Comparison of ENCODE assay signal across 7 cellular contexts in the genomic region with DNA sequence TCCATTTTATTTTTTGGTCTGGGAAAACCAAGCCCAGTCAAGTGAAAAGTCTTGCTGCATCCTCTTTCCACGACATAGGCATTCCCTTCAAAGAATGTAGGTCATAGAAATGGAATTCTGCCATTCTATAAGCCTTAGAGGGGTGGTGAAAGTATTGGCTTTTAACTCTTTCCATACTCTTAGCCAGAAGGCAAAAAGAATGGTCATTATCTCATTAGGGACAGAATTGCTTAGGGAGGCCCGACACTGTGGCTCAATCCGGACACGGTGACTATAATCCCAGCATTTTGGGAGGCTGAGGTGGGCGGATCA. TPM values are rescaled to one million over a fixed set of nuclear protein-coding genes. Genes with fewer than 3 reads are reported as not detected.
DNase-seq lines count a peak whose midpoint lies in the region; ATAC-seq, FAIRE-seq and TF ChIP-seq lines count a peak whose summit lies in the region.

No MANE protein-coding gene starts in this region.

- H3K4me3 ChIP-seq in iPS-15b (ENCODE audit: low read depth, low read length): peak overlapping the region; percentile 43

- no peak for ATAC-seq in WTC11
- ATAC-seq in stimulated activated memory B cell treated with anti-CD40 and anti-IgM and Interleukin-4, amounts not matched to agents 10 μg/mL and 1 μg/mL and 100 μg/mL, for 72 hours: no peak

- H3K4me3 Mint-ChIP-seq in HFFc6 (peak overlapping the region; percentile 86), WTC11 (peak overlapping the region; percentile 58)
- H3K4me3 Mint-ChIP-seq in stimulated activated memory B cell treated with anti-CD40 and anti-IgM and Interleukin-4, amounts not matched to agents 10 μg/mL and 1 μg/mL and 100 μg/mL, for 72 hours: peak overlapping the region; percentile 76

- DNase-seq in HFFc6: peak; percentile 59
- no peak for DNase-seq in WTC11 (ENCODE audit: low spot score)
- no peak for DNase-seq in NCI-H187 treated with DMSO at 0.1 percent for 48 hours (lab: John Stamatoyannopoulos, UW)
- no peak for DNase-seq in NCI-H128 (lab: John Stamatoyannopoulos, UW; ENCODE audit: unreplicated experiment)
- no peak for DNase-seq in frontal cortex (ENCODE audit: low spot score in 2 of 2)

- H3K27ac Mint-ChIP-seq in HFFc6 (peak overlapping the region; percentile 99), WTC11 (peak overlapping the region; percentile 98)
- peak overlapping the region; percentile 61 for H3K27ac Mint-ChIP-seq in stimulated activated memory B cell treated with anti-CD40 and anti-IgM and Interleukin-4, amounts not matched to agents 10 μg/mL and 1 μg/mL and 100 μg/mL, for 72 hours

- H3K4me1 Mint-ChIP-seq in HFFc6 (ENCODE audit: low read depth) (peaks cover 76% of the 10 kb centered on the region), WTC11 (peaks cover 71% of the 10 kb centered on the region)
- peaks cover 39% of the 10 kb centered on the region for H3K4me1 Mint-ChIP-seq in stimulated activated memory B cell treated with anti-CD40 and anti-IgM and Interleukin-4, amounts not matched to agents 10 μg/mL and 1 μg/mL and 100 μg/mL, for 72 hours

- H3K9me3 Mint-ChIP-seq in HFFc6 (no peaks in the 10 kb centered on the region), WTC11 (no peaks in the 10 kb centered on the region)
- no peaks in the 10 kb centered on the region for H3K9me3 Mint-ChIP-seq in stimulated activated memory B cell treated with anti-CD40 and anti-IgM and Interleukin-4, amounts not matched to agents 10 μg/mL and 1 μg/mL and 100 μg/mL, for 72 hours

- TF ChIP-seq CTCF in HFFc6 (IDR thresholded peaks at IDR 0.05) (no peak), WTC11 (IDR thresholded peaks at IDR 0.05) (no peak)

- H3K9ac ChIP-seq in iPS-15b (ENCODE audit: low read depth, low read length): peak overlapping the region; percentile 84

- H3K36me3 ChIP-seq in iPS-15b (ENCODE audit: control insufficient read depth, insufficient read depth, low read length): no peaks in the 10 kb centered on the region

- CTCF ChIA-PET in WTC11 (lab: Charles Lee): interaction anchor here (0.6 to 6.7 kb wide), 35 partner anchors 8 to 419 kb away, joined by 3 to 185 read pairs (median 12); partner anchors contain the start of genes CASC3, CSF3, MED24 and MSL1

- H3K4me1 ChIP-seq in iPS-15b (ENCODE audit: control insufficient read depth, insufficient read depth, low read length): peaks cover 43% of the 10 kb centered on the region

- H3K9me3 ChIP-seq in iPS-15b (ENCODE audit: control insufficient read depth, insufficient read depth, low read length): no peaks in the 10 kb centered on the region

- H3K27me3 Mint-ChIP-seq in HFFc6 (ENCODE audit: insufficient read depth) (peaks cover 2% of the 10 kb centered on the region), WTC11 (ENCODE audit: low read depth) (no peaks in the 10 kb centered on the region)
- H3K27me3 Mint-ChIP-seq in stimulated activated memory B cell treated with anti-CD40 and anti-IgM and Interleukin-4, amounts not matched to agents 10 μg/mL and 1 μg/mL and 100 μg/mL, for 72 hours: no peaks in the 10 kb centered on the region

- no peaks in the 10 kb centered on the region for H3K27me3 ChIP-seq in iPS-15b (ENCODE audit: control insufficient read depth, insufficient read depth, low read length)

- H3K36me3 Mint-ChIP-seq in HFFc6 (ENCODE audit: low read depth) (no peaks in the 10 kb centered on the region; the same call in 1 of the 2 replicates), WTC11 (no peaks in the 10 kb centered on the region)
- no peaks in the 10 kb centered on the region for H3K36me3 Mint-ChIP-seq in stimulated activated memory B cell treated with anti-CD40 and anti-IgM and Interleukin-4, amounts not matched to agents 10 μg/mL and 1 μg/mL and 100 μg/mL, for 72 hours

- POLR2A ChIA-PET in WTC11 (lab: Charles Lee): interaction anchor here (0.5 to 5.7 kb wide), 11 partner anchors 8 to 181 kb away, joined by 3 to 56 read pairs (median 9); partner anchors contain the start of genes CASC3, CDC6, MSL1 and NR1D1

- FAIRE-seq in frontal cortex (lab: Jason Lieb, UNC): no peak

TF ChIP-seq in WTC11, 78 proteins besides CTCF, POLR2A, EP300 and RAD21:
- 0 out of 2 replicates have a peak, but pooled peaks have one; percentile 33 for TF ChIP-seq GABPB1 (CRISPR knock-in tag; IDR thresholded peaks at IDR 0.05)
- TF ChIP-seq, protein P1, sequence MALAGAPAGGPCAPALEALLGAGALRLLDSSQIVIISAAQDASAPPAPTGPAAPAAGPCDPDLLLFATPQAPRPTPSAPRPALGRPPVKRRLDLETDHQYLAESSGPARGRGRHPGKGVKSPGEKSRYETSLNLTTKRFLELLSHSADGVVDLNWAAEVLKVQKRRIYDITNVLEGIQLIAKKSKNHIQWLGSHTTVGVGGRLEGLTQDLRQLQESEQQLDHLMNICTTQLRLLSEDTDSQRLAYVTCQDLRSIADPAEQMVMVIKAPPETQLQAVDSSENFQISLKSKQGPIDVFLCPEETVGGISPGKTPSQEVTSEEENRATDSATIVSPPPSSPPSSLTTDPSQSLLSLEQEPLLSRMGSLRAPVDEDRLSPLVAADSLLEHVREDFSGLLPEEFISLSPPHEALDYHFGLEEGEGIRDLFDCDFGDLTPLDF (CRISPR knock-in tag; IDR thresholded peaks at IDR 0.05): no peak

RNA-seq across cellular contexts. Expression of gene MSL1, which starts 7.9 kb away (rescaled TPM):
- 10 to 100 TPM; 61.2 to 67.8 (median 65.5) TPM for total RNA-seq in HFFc6 (2021; fragmentation: NEBNext Ultra II Directional; extraction: Animal tissue kit (Norgen Biotek cat#: 25700))
- total RNA-seq in WTC11 (2021): 69.2 to 78.1 TPM (median 73.7 TPM) in 3 replicates
- total RNA-seq in frontal cortex: 81.5 TPM

RNA-seq across cellular contexts. Expression of gene NR1D1, which starts 13.5 kb away (rescaled TPM):
- total RNA-seq in HFFc6 (2021; fragmentation: NEBNext Ultra II Directional; extraction: Animal tissue kit (Norgen Biotek cat#: 25700)): 10 to 100 TPM; 11.2 to 15.8 (median 15.1) TPM
- total RNA-seq in WTC11 (2021) (5.6 to 7.6 TPM (median 6.2 TPM) in 3 replicates), frontal cortex (under 0.01 TPM)

RNA-seq across cellular contexts. Expression of gene CASC3, which starts 26.4 kb away (rescaled TPM):
- total RNA-seq in HFFc6 (2021; fragmentation: NEBNext Ultra II Directional; extraction: Animal tissue kit (Norgen Biotek cat#: 25700)): 10 to 100 TPM; 49.5 to 67.7 (median 62.0) TPM
- total RNA-seq in WTC11 (2021): 107 to 119 TPM (median 115 TPM) in 3 replicates
- 38.3 TPM for total RNA-seq in frontal cortex

RNA-seq across cellular contexts. Expression of gene THRA, which starts 51.2 kb away (rescaled TPM):
- 10 to 100 TPM; 29.3 to 33.7 (median 30.7) TPM for total RNA-seq in HFFc6 (2021; fragmentation: NEBNext Ultra II Directional; extraction: Animal tissue kit (Norgen Biotek cat#: 25700))
- 11.9 to 15.9 TPM (median 12.0 TPM) in 3 replicates for total RNA-seq in WTC11 (2021)
- total RNA-seq in frontal cortex: 90.5 TPM

RNA-seq across cellular contexts. Expression of gene MED24, which starts 59.7 kb away (rescaled TPM):
- total RNA-seq in HFFc6 (2021; fragmentation: NEBNext Ultra II Directional; extraction: Animal tissue kit (Norgen Biotek cat#: 25700)): 10 to 100 TPM; 60.9 to 72.8 (median 65.3) TPM
- total RNA-seq in WTC11 (2021) (95.5 to 107 TPM (median 103 TPM) in 3 replicates), frontal cortex (42.8 TPM)
